ENCODE assay signal across 6 cellular contexts in the genomic region with DNA sequence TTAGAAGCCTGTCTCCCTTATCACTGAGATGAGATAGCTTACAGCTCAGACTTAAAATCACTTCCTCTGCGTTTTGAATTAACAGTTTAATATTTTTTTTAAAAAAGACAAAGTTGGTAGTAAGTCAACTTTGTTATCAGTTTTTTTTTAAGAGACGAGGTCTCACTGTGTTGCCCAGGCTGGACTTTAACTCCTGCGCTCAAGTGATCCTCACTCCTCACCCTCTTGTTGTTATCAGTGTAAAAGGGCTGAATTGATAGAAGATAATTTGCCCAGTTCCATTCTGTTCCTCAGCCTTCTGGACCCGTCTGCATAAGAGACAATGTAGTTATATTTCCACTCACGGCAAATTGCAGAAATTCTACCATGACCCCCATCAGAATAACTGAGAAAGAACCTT.
"Had no signal": no experiment of that assay in that cellular context is flagged by ENCODE, and none has a peak within 500 bp of the region (broad histone marks: within the 10 kb centered on the region; RNA-seq: fewer than 3 reads in every experiment).

No MANE protein-coding gene starts in this region.

- DNase-seq: GOT3, H9, HCEC 1CT, IMR-90, KG1 had no signal

- ATAC-seq: K562 had no signal

- H3K4me3 ChIP-seq: K562 had no signal

- H3K4me3 Mint-ChIP-seq: H9 had no signal

- H3K4me1 Mint-ChIP-seq: H9 had no signal

- H3K9me3 Mint-ChIP-seq: H9 had no signal
